In the genomic region with DNA sequence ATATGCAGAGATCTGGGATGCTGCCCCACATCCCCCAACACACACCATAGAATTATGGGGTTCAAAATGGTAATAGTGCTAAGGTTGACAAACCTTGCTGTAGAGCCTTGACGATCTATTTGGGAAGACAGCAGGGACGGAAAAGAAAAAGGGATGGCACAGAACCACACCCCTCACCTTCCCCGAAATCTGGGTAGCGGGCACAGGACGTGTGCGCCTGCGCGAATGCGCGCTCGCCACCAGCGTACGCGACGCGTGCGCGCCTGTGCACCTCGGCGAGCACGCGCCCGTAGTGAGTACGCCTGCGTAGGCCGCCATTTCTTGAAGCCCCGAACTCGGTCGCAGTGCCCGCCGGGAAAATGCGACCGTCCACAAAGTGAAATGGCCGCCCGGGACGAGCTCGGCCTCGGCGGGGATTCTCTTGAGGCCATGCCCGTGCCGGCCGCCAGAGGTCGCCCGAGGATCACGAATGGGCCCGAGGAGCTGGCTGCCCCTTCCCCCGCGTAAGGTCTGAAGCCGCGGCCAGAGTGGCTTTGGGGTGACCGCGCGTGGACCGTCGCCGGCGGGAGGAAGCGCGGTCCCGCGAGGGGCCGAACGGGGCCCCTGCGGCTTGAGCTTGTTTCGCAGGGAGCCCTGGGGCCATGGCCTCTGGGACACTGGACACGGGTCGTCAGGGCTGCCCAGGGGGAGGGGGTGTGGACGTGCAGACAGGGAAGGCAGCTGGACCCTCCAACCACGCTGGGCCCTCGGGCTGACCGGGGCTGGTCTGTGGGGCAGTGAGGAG, we compare ENCODE assay signal across 8 cellular contexts. TPM values are rescaled to one million over a fixed set of nuclear protein-coding genes. Genes with fewer than 3 reads are reported as not detected.
DNase-seq lines count a peak whose midpoint lies in the region; ATAC-seq, FAIRE-seq and TF ChIP-seq lines count a peak whose summit lies in the region.

No MANE protein-coding gene starts in this region.

- H3K27ac ChIP-seq in adrenal gland (peak overlapping the region in 4 of 5 donors; percentile 54 to 86 (median 78)), heart left ventricle (peak overlapping the region; percentile 5 to 86 (median 80)), upper lobe of left lung (peak overlapping the region; percentile 66 to 88 (median 82))

- peak; percentile 98 for FAIRE-seq in GM12892 (lab: Jason Lieb, UNC)

- WGBS in adrenal gland, 4 donors = 0 to 42% (median 31%) methylated on average over 33 to 71 of the region's 71 CpGs; no CpG with 5 or more reads in 1 of the 4 donors
- WGBS in heart left ventricle, 4 donors = 0 to 46% (median 18%) methylated on average over 45 to 71 of the region's 71 CpGs
- 45% methylated on average over 50 of the region's 71 CpGs; no CpG with 5 or more reads in 1 of the 2 donors for WGBS in upper lobe of left lung, 2 donors

- TF ChIP-seq POLR2A in GM12892 (IDR thresholded peaks at IDR 0.05; ENCODE audit: low read depth, low read length) = peak; percentile 71; the same call in 1 of the 2 replicates
- peak; percentile 24 to 44 for TF ChIP-seq POLR2A in adrenal gland (IDR thresholded peaks at IDR 0.05)
- peak in 1 of 2 donors; percentile 51 for TF ChIP-seq POLR2A in heart left ventricle (IDR thresholded peaks at IDR 0.05)
- peak in 1 of 4 donors; percentile 26 for TF ChIP-seq POLR2A in upper lobe of left lung (IDR thresholded peaks at IDR 0.05)

- peak overlapping the region in 3 of 4 donors; percentile 28 to 59 (median 32) for H3K4me3 ChIP-seq in adrenal gland
- H3K4me3 ChIP-seq in heart left ventricle = peak overlapping the region; percentile 16 to 71 (median 60)
- peak overlapping the region; percentile 35 to 59 (median 52) for H3K4me3 ChIP-seq in upper lobe of left lung

- DNase-seq in GM12892 (ENCODE audit: insufficient read length) = peak; percentile 88
- peak; percentile 52 for DNase-seq in NCI-H1417 treated with DMSO at 0.1 percent for 48 hours (lab: John Stamatoyannopoulos, UW)
- DNase-seq in SW480 (ENCODE audit: low spot score) = peak; percentile 90
- DNase-seq in adrenal gland = peak; percentile 88 to 96 (median 91)
- DNase-seq in heart left ventricle = peak; percentile 89 to 94 (median 93)
- peak; percentile 76 to 98 (median 86) for DNase-seq in posterior cingulate gyrus
- peak; percentile 91 to 97 for DNase-seq in upper lobe of left lung

- H3K36me3 ChIP-seq in adrenal gland (replicated peaks in 1 of 2) (no peaks in the 10 kb centered on the region), heart left ventricle (no peaks in the 10 kb centered on the region), upper lobe of left lung (no peaks in the 10 kb centered on the region)

- TF ChIP-seq CTCF in adrenal gland (IDR thresholded peaks at IDR 0.05) (peak; percentile 46 to 94 (median 77)), heart left ventricle (IDR thresholded peaks at IDR 0.05) (peak; percentile 63 to 87 (median 80)), upper lobe of left lung (IDR thresholded peaks at IDR 0.05) (peak; percentile 83 to 98 (median 94))

- H3K27me3 ChIP-seq in adrenal gland (no peaks in the 10 kb centered on the region), heart left ventricle (peaks cover 0 to 7% (median 0%) of the 10 kb centered on the region in 9 donors), upper lobe of left lung (no peaks in the 10 kb centered on the region)

- no peaks in the 10 kb centered on the region for H3K9me3 ChIP-seq in adrenal gland (replicated peaks in 1 of 3)
- no peaks in the 10 kb centered on the region for H3K9me3 ChIP-seq in heart left ventricle
- H3K9me3 ChIP-seq in upper lobe of left lung = no peaks in the 10 kb centered on the region

- TF ChIP-seq EP300 in upper lobe of left lung (IDR thresholded peaks at IDR 0.05) = no peak

- H3K4me1 ChIP-seq in adrenal gland (replicated peaks in 1 of 2) (no peaks in the 10 kb centered on the region), heart left ventricle (peaks cover 0 to 12% (median 3%) of the 10 kb centered on the region in 12 donors), upper lobe of left lung (peaks cover 0 to 13% (median 6%) of the 10 kb centered on the region in 4 donors)

- intact Hi-C loops in adrenal gland (cut with DNase I) = no loop called here
- intact Hi-C loops in heart left ventricle (cut with DNase I) = loop anchor here in 4 of 10 donors (1.0 to 10.0 kb wide), 4 partner anchors 17 to 726 kb away; no protein-coding TSS in a partner anchor
- intact Hi-C loops in posterior cingulate gyrus (cut with DNase I) = no loop called here

- ATAC-seq in HG02840 (IDR thresholded peaks at IDR 0.05; ENCODE audit: low FRiP score, unreplicated experiment) (peak; percentile 84), heart left ventricle (peak; percentile 93 to 98 (median 94)), upper lobe of left lung (ENCODE audit: low FRiP score in 2 of 2) (peak; percentile 93 to 99)

RNA-seq across cellular contexts. Expression of a gene that starts 43.7 kb away (rescaled TPM):
- 9.6 TPM for polyA plus RNA-seq in GM12892 (2012; ENCODE audit: missing spikeins)
- total RNA-seq in adrenal gland (100 to 1,000 TPM in 1 of 8 donors, 10 to 100 TPM in 2, 1 to 10 TPM in 5; 1.4 to 303 (median 9.9) TPM), heart left ventricle (1 to 10 TPM in 7 of 9 donors, under 1 TPM in 2; 0.67 to 7.4 (median 1.9) TPM), upper lobe of left lung (10 to 100 TPM; 13.6 to 26.4 (median 19.9) TPM)
- polyA plus RNA-seq in adrenal gland (100 to 1,000 TPM in 1 of 3 donors, 1 to 10 TPM in 2; 4.3 to 165 (median 4.8) TPM), heart left ventricle (under 1 TPM; 0.42 to 0.78 TPM)

RNA-seq across cellular contexts. Expression of a gene that starts 52.4 kb away (rescaled TPM):
- polyA plus RNA-seq in GM12892 (2012; ENCODE audit: missing spikeins) = 0.08 TPM
- not detected for total RNA-seq in adrenal gland
- polyA plus RNA-seq in adrenal gland = under 1 TPM in 2 of 3 donors, not detected in 1; 0.07 to 0.16 TPM
- total RNA-seq in heart left ventricle = not detected
- not detected for polyA plus RNA-seq in heart left ventricle
- total RNA-seq in upper lobe of left lung = not detected

Comparison
In these comparisons a context has a peak if more than half of its experiments do, and no peak if none do; other contexts are left out.
1. Peak in every context shown above with its lines: DNase-seq, ATAC-seq, H3K4me3 ChIP-seq and H3K27ac ChIP-seq.